In the genomic region with DNA sequence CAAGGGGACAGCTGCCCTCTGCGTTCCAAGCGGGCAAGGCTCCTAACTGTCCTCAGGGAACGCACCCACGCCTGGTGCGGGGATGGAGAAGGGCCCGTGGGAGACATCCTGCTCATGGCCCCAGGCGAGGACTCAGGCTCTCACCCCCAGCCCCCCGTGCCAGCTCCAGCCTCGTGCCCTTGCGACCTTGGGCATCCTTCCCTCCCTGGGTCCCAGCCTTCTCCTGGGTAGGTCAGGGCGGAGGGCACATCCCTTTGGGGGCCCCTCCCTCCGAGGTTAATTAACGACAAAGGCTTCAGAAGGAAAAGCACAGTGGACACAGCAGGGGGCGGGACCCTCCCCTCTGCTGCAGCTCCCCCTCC, we compare ENCODE assay signal across 21 cellular contexts. TPM values are rescaled to one million over a fixed set of nuclear protein-coding genes. Genes with fewer than 3 reads are reported as not detected.
DNase-seq lines count a peak whose midpoint lies in the region; ATAC-seq, FAIRE-seq and TF ChIP-seq lines count a peak whose summit lies in the region.
"Had no signal": no experiment of that assay in that cellular context is flagged by ENCODE, and none has a peak within 500 bp of the region (broad histone marks: within the 10 kb centered on the region; RNA-seq: fewer than 3 reads in every experiment).

No MANE protein-coding gene starts in this region.

- in situ Hi-C loops in HepG2 (cut with HindIII; ENCODE audit: extremely low pct_ligation_motif_present, low pct_unique_long_range_greater_than_20kb): no loop called here

- 65% methylated on average over 7 of the region's 14 CpGs for WGBS in HepG2 (ENCODE audit: low lambda C conversion rate)
- 79 to 85% (median 82%) methylated on average over 13 to 14 of the region's 14 CpGs for WGBS in spleen, 5 donors

- peaks cover 10% of the 10 kb centered on the region; the same call in 2 of the 3 replicates for H3K36me3 Mint-ChIP-seq in GM23338 (ENCODE audit: low read depth)
- H3K36me3 Mint-ChIP-seq: mesothelial cell of epicardium had no signal

- no peak for TF ChIP-seq POLR2A in HepG2 (IDR thresholded peaks at IDR 0.05; ENCODE audit: insufficient read depth in 1 of 2, low read depth in 2 of 2, low read length in 2 of 2)
- no peak for TF ChIP-seq POLR2A in spleen (IDR thresholded peaks at IDR 0.05)

- peaks cover 18% of the 10 kb centered on the region for H3K27me3 Mint-ChIP-seq in GM23338 (ENCODE audit: insufficient read depth, low read depth, poor library complexity)

- H3K36me3 ChIP-seq in GM23338 (ENCODE audit: insufficient read depth) (peaks cover 3% of the 10 kb centered on the region; the same call in 1 of the 2 replicates), HepG2 (replicated peaks in 1 of 2; ENCODE audit: control insufficient read depth in 1 of 2, insufficient read depth in 2 of 2, low read length in 2 of 2) (peaks cover 16 to 22% of the 10 kb centered on the region in 2 experiments; a peak in 4 of 5 replicates), spleen (peaks cover 0 to 41% (median 37%) of the 10 kb centered on the region in 6 donors)
- H3K36me3 ChIP-seq: breast epithelium had no signal

- no peak for TF ChIP-seq CTCF in GM23338 (conservative IDR thresholded peaks at IDR 0.05; ENCODE audit: low read depth in 2 of 2)
- no peak for TF ChIP-seq CTCF in VCaP (conservative IDR thresholded peaks at IDR 0.05)
- no peak for TF ChIP-seq CTCF in HepG2 (CRISPR knock-in tag; IDR thresholded peaks at IDR 0.05)
- TF ChIP-seq CTCF in spleen (IDR thresholded peaks at IDR 0.05 in 8 of 11, conservative IDR thresholded peaks at IDR 0.05 in 3 of 11): no peak

- H2AFZ ChIP-seq in GM23338: no peak overlapping the region
- H2AFZ ChIP-seq in HepG2 (ENCODE audit: low read length): no peak overlapping the region

- CTCF ChIA-PET in HepG2 (lab: Yijun Ruan, JAX; ENCODE audit: low intra/inter-chr PET ratio, low total read pairs): no interaction called here

- POLR2A ChIA-PET in HepG2 (lab: Yijun Ruan, JAX): interaction anchor here (1.0 to 5.9 kb wide), 2 partner anchors 8 to 148 kb away, joined by 3 to 27 read pairs; a partner anchor contains a TSS

- H3K27me3 ChIP-seq in GM23338 (ENCODE audit: insufficient read depth): no peaks in the 10 kb centered on the region
- no peaks in the 10 kb centered on the region for H3K27me3 ChIP-seq in HepG2 (ENCODE audit: control insufficient read depth in 1 of 2, insufficient read depth in 2 of 2, low read length in 2 of 2)
- H3K27me3 ChIP-seq in spleen (replicated peaks in 1 of 7): no peaks in the 10 kb centered on the region
- H3K27me3 ChIP-seq: breast epithelium had no signal

- no peak overlapping the region for H3K27ac Mint-ChIP-seq in GM23338
- H3K27ac Mint-ChIP-seq: mesothelial cell of epicardium; nephron progenitor cell; T-helper 1 cell treated with Interleukin-12 subunit alpha and Interleukin-12 subunit beta and Interleukin-4 antibody, amounts not matched to agents 30 μg/mL and 1 μg/mL, for 36 hours had no signal

- no peak for FAIRE-seq in HepG2 (lab: Jason Lieb, UNC)

- no peaks in the 10 kb centered on the region; the same call in 2 of the 3 replicates for H3K9me3 Mint-ChIP-seq in GM23338
- H3K9me3 Mint-ChIP-seq: mesothelial cell of epicardium; nephron progenitor cell; T-helper 1 cell treated with Interleukin-12 subunit alpha and Interleukin-12 subunit beta and Interleukin-4 antibody, amounts not matched to agents 30 μg/mL and 1 μg/mL, for 36 hours had no signal

- no TSS peak for BruUV-seq in HepG2 (replicated peaks; lab: Mats Ljungman, UMichigan)

- H4K20me1 ChIP-seq in GM23338 (replicated peaks; ENCODE audit: insufficient read depth): peaks cover 5% of the 10 kb centered on the region
- H4K20me1 ChIP-seq in HepG2 (ENCODE audit: insufficient read depth, low read length): no peaks in the 10 kb centered on the region

- no peaks in the 10 kb centered on the region for H3K9me3 ChIP-seq in HepG2 (ENCODE audit: low read length)
- no peaks in the 10 kb centered on the region for H3K9me3 ChIP-seq in spleen
- H3K9me3 ChIP-seq: breast epithelium, psoas muscle, thoracic aorta had no signal

- peaks cover 29% of the 10 kb centered on the region for H3K79me2 ChIP-seq in GM23338 (replicated peaks; ENCODE audit: insufficient read depth)
- H3K79me2 ChIP-seq in HepG2 (ENCODE audit: insufficient read depth, low read length): peaks cover 16% of the 10 kb centered on the region

- H3F3A ChIP-seq in GM23338 (replicated peaks; ENCODE audit: low read depth): peaks cover 19% of the 10 kb centered on the region

- intact Hi-C loops in HepG2 (cut with micrococcal nuclease; ENCODE audit: unreplicated experiment) (no loop called here), spleen (cut with DNase I; ENCODE audit: low total_unique reads) (no loop called here)

- H3K9ac ChIP-seq in HepG2 (ENCODE audit: insufficient read depth, low read depth, low read length): 0 out of 2 replicates have a peak overlapping the region, but pooled peaks have one; percentile 4

- DNase-seq in GM23338 (ENCODE audit: low spot score) (no peak), HepG2 (ENCODE audit: low spot score) (no peak), spleen (peak; percentile 70), activated gamma-delta T cell (lab: John Stamatoyannopoulos, UW) (no peak)
- no peak for DNase-seq in activated CD4-positive, CD25-positive, alpha-beta regulatory T cell treated with anti-CD3 and anti-CD28 coated beads, Interleukin-2, amount 50 U/mL, for 72 hours
- DNase-seq: activated CD4-positive, alpha-beta T cell treated with anti-CD3 and anti-CD28 coated beads, Interleukin-2, amount 50 U/mL, for 48 hours; activated effector memory CD4-positive, alpha-beta T cell treated with anti-CD3 and anti-CD28 coated beads, Interleukin-2, amount 50 U/mL, for 16 hours; cortex of kidney; GF-D8; NCI-H446 treated with DMSO at 0.1 percent for 48 hours; nephron progenitor cell; psoas muscle; stimulated activated CD4-positive, alpha-beta T cell treated with anti-CD3 and anti-CD28 coated beads, Interleukin-2, amount 100 ng/mL, for 24 hours; stimulated activated naive CD4-positive, alpha-beta T cell had no signal

- H3K4me1 Mint-ChIP-seq in GM23338: peaks cover 20% of the 10 kb centered on the region

- peak overlapping the region; percentile 95; the same call in 1 of the 2 replicates for H3K4me3 ChIP-seq in GM23338
- H3K4me3 ChIP-seq in HepG2 (replicated peaks in 1 of 3; ENCODE audit: insufficient read depth in 1 of 3, low read depth in 2 of 3, low read length in 3 of 3): no peak overlapping the region
- H3K4me3 ChIP-seq in spleen: no peak overlapping the region
- H3K4me3 ChIP-seq: breast epithelium, psoas muscle, skin epidermis, thoracic aorta had no signal

- H3K9me2 ChIP-seq in GM23338 (ENCODE audit: insufficient read depth): no peaks in the 10 kb centered on the region

- no peak for ATAC-seq in GM23338
- ATAC-seq in HepG2: no peak
- ATAC-seq in GM18907 (IDR thresholded peaks at IDR 0.05; ENCODE audit: unreplicated experiment): no peak
- ATAC-seq: psoas muscle had no signal

- H3K4me1 ChIP-seq in GM23338 (ENCODE audit: insufficient read depth) (peaks cover 14% of the 10 kb centered on the region), HepG2 (ENCODE audit: insufficient read depth, low read length) (peaks cover 32% of the 10 kb centered on the region), spleen (peaks cover 13 to 47% (median 40%) of the 10 kb centered on the region in 6 donors)

- no peak for TF ChIP-seq EP300 in HepG2 (IDR thresholded peaks at IDR 0.05; ENCODE audit: low read depth in 2 of 2, low read length in 2 of 2)
- no peak for TF ChIP-seq EP300 in HepG2 (CRISPR knock-in tag; IDR thresholded peaks at IDR 0.05; ENCODE audit: borderline replicate concordance)

- TF ChIP-seq RAD21 in HepG2 (CRISPR knock-in tag; IDR thresholded peaks at IDR 0.05): no peak

- H3K27ac ChIP-seq in GM23338 (ENCODE audit: low read depth): no peak overlapping the region
- H3K27ac ChIP-seq in VCaP: peak overlapping the region; percentile 89
- no peak overlapping the region for H3K27ac ChIP-seq in HepG2 (ENCODE audit: extremely low read length, insufficient read depth, low read length)
- H3K27ac ChIP-seq in spleen: peak overlapping the region in 2 of 8 donors; percentile 91 to 92
- H3K27ac ChIP-seq: psoas muscle, thoracic aorta had no signal

- H3K4me3 Mint-ChIP-seq in GM23338: peak overlapping the region; percentile 45; the same call in 2 of the 3 replicates
- H3K4me3 Mint-ChIP-seq: nephron progenitor cell; T-helper 1 cell treated with Interleukin-12 subunit alpha and Interleukin-12 subunit beta and Interleukin-4 antibody, amounts not matched to agents 30 μg/mL and 1 μg/mL, for 36 hours had no signal

- H3K4me2 ChIP-seq in GM23338: peak overlapping the region; percentile 90; the same call in 1 of the 2 replicates
- H3K4me2 ChIP-seq in HepG2 (ENCODE audit: low read depth, low read length): peak overlapping the region; percentile 10; the same call in 1 of the 2 replicates

RNA-seq across cellular contexts. Expression of a gene that starts 3.0 kb away (rescaled TPM):
- 98.7 and 112 TPM in 2 replicates for total RNA-seq in GM23338 (2014; rRNA removed; shearing (Covaris generic))
- 25.1 and 29.5 TPM in 2 replicates for polyA plus RNA-seq in GM23338 (2016; fragmentation: Nextera tagmentation; extraction: Ambion mirVana)
- total RNA-seq in HepG2 (2016; rRNA removed; fragmentation: Illumina TruSeq; extraction: Trizol): 33.7 and 52.7 TPM in 2 replicates
- 52.2 and 54.4 TPM in 2 replicates for total RNA-seq in HepG2 (2016; cell fraction: cytosol; rRNA removed; fragmentation: Illumina TruSeq; extraction: Trizol; ENCODE audit: low read depth)
- 27.1 and 52.1 TPM in 2 replicates for total RNA-seq in HepG2 (2016; cell fraction: insoluble cytoplasmic fraction; rRNA removed; fragmentation: Illumina TruSeq; extraction: Trizol)
- total RNA-seq in HepG2 (2016; cell fraction: membrane; rRNA removed; fragmentation: Illumina TruSeq; extraction: Trizol): 108 and 112 TPM in 2 replicates
- 36.6 and 38.8 TPM in 2 replicates for total RNA-seq in HepG2 (2016; cell fraction: nucleus; rRNA removed; fragmentation: Illumina TruSeq; extraction: Trizol)
- 136 and 192 TPM in 2 replicates for polyA plus RNA-seq in HepG2 (2011; rRNA removed)
- polyA plus RNA-seq in HepG2 (2011; cell fraction: cytosol; rRNA removed): 183 and 222 TPM in 2 replicates
- 308 and 324 TPM in 2 replicates for polyA plus RNA-seq in HepG2 (2011; cell fraction: nucleus; rRNA removed)
- 54.7 and 75.9 TPM in 2 replicates for polyA plus RNA-seq in HepG2 (2012)
- polyA plus RNA-seq in HepG2 (2016; cell fraction: cytosol; fragmentation: Illumina TruSeq; extraction: Trizol; ENCODE audit: low read depth): 90.3 and 94.2 TPM in 2 replicates
- polyA plus RNA-seq in HepG2 (2016; cell fraction: insoluble cytoplasmic fraction; fragmentation: Illumina TruSeq; extraction: Trizol; ENCODE audit: low read depth): 43.3 and 54.7 TPM in 2 replicates
- polyA plus RNA-seq in HepG2 (2016; cell fraction: membrane; fragmentation: Illumina TruSeq; extraction: Trizol; ENCODE audit: low read depth): 117 and 127 TPM in 2 replicates
- 107 and 123 TPM in 2 replicates for polyA plus RNA-seq in HepG2 (2016; cell fraction: nucleus; fragmentation: Illumina TruSeq; extraction: Trizol; ENCODE audit: insufficient read depth, low read depth)
- polyA minus RNA-seq in HepG2 (2011; rRNA and poly(A)+ RNA removed; ENCODE audit: low replicate concordance): 53.1 and 397 TPM in 2 replicates
- 61.4 and 63.3 TPM in 2 replicates for polyA minus RNA-seq in HepG2 (2011; cell fraction: cytosol; rRNA and poly(A)+ RNA removed)
- 26.0 and 48.0 TPM in 2 replicates for polyA minus RNA-seq in HepG2 (2011; cell fraction: nucleus; rRNA and poly(A)+ RNA removed)
- 10 to 100 TPM; 35.7 to 63.2 (median 51.0) TPM for total RNA-seq in spleen
- polyA plus RNA-seq in spleen: 10 to 100 TPM; 19.5 to 40.6 (median 32.2) TPM

RNA-seq across cellular contexts. Expression of a gene that starts 8.5 kb away (rescaled TPM):
- 115 and 169 TPM in 2 replicates for total RNA-seq in GM23338 (2014; rRNA removed; shearing (Covaris generic))
- polyA plus RNA-seq in GM23338 (2016; fragmentation: Nextera tagmentation; extraction: Ambion mirVana) (129 and 135 TPM in 2 replicates), HepG2 (2011; rRNA removed) (121 and 135 TPM in 2 replicates), spleen (100 to 1,000 TPM in 1 of 3 donors, 10 to 100 TPM in 2; 85.0 to 108 (median 85.7) TPM)
- total RNA-seq in HepG2 (2016; rRNA removed; fragmentation: Illumina TruSeq; extraction: Trizol) (114 and 128 TPM in 2 replicates), spleen (10 to 100 TPM; 38.0 to 64.1 (median 48.0) TPM)
- 30.5 and 32.3 TPM in 2 replicates for total RNA-seq in HepG2 (2016; cell fraction: cytosol; rRNA removed; fragmentation: Illumina TruSeq; extraction: Trizol; ENCODE audit: low read depth)
- 115 and 131 TPM in 2 replicates for total RNA-seq in HepG2 (2016; cell fraction: insoluble cytoplasmic fraction; rRNA removed; fragmentation: Illumina TruSeq; extraction: Trizol)
- total RNA-seq in HepG2 (2016; cell fraction: membrane; rRNA removed; fragmentation: Illumina TruSeq; extraction: Trizol): 36.8 and 38.6 TPM in 2 replicates
- 35.6 and 38.6 TPM in 2 replicates for total RNA-seq in HepG2 (2016; cell fraction: nucleus; rRNA removed; fragmentation: Illumina TruSeq; extraction: Trizol)
- 141 and 211 TPM in 2 replicates for polyA plus RNA-seq in HepG2 (2011; cell fraction: cytosol; rRNA removed)
- polyA plus RNA-seq in HepG2 (2011; cell fraction: nucleus; rRNA removed): 65.0 and 69.2 TPM in 2 replicates
- 50.0 and 56.2 TPM in 2 replicates for polyA plus RNA-seq in HepG2 (2012)
- 35.7 and 36.6 TPM in 2 replicates for polyA plus RNA-seq in HepG2 (2016; cell fraction: cytosol; fragmentation: Illumina TruSeq; extraction: Trizol; ENCODE audit: low read depth)
- polyA plus RNA-seq in HepG2 (2016; cell fraction: insoluble cytoplasmic fraction; fragmentation: Illumina TruSeq; extraction: Trizol; ENCODE audit: low read depth): 162 and 166 TPM in 2 replicates
- 35.5 and 36.2 TPM in 2 replicates for polyA plus RNA-seq in HepG2 (2016; cell fraction: membrane; fragmentation: Illumina TruSeq; extraction: Trizol; ENCODE audit: low read depth)
- polyA plus RNA-seq in HepG2 (2016; cell fraction: nucleus; fragmentation: Illumina TruSeq; extraction: Trizol; ENCODE audit: insufficient read depth, low read depth): 85.4 and 90.0 TPM in 2 replicates
- polyA minus RNA-seq in HepG2 (2011; rRNA and poly(A)+ RNA removed; ENCODE audit: low replicate concordance): 51.3 and 73.8 TPM in 2 replicates
- polyA minus RNA-seq in HepG2 (2011; cell fraction: cytosol; rRNA and poly(A)+ RNA removed): 29.4 and 29.5 TPM in 2 replicates
- polyA minus RNA-seq in HepG2 (2011; cell fraction: nucleus; rRNA and poly(A)+ RNA removed): 10.2 and 13.2 TPM in 2 replicates

RNA-seq across cellular contexts. Expression of a gene that starts 18.2 kb away (rescaled TPM):
- 228 and 249 TPM in 2 replicates for total RNA-seq in GM23338 (2014; rRNA removed; shearing (Covaris generic))
- polyA plus RNA-seq in GM23338 (2016; fragmentation: Nextera tagmentation; extraction: Ambion mirVana) (511 and 521 TPM in 2 replicates), HepG2 (2011; rRNA removed) (263 and 275 TPM in 2 replicates), spleen (10 to 100 TPM; 43.4 to 75.8 (median 67.7) TPM)
- total RNA-seq in HepG2 (2016; rRNA removed; fragmentation: Illumina TruSeq; extraction: Trizol) (82.8 and 121 TPM in 2 replicates), spleen (10 to 100 TPM; 27.3 to 71.4 (median 50.0) TPM)
- 711 and 716 TPM in 2 replicates for total RNA-seq in HepG2 (2016; cell fraction: cytosol; rRNA removed; fragmentation: Illumina TruSeq; extraction: Trizol; ENCODE audit: low read depth)
- 79.6 and 119 TPM in 2 replicates for total RNA-seq in HepG2 (2016; cell fraction: insoluble cytoplasmic fraction; rRNA removed; fragmentation: Illumina TruSeq; extraction: Trizol)
- total RNA-seq in HepG2 (2016; cell fraction: membrane; rRNA removed; fragmentation: Illumina TruSeq; extraction: Trizol): 463 and 513 TPM in 2 replicates
- total RNA-seq in HepG2 (2016; cell fraction: nucleus; rRNA removed; fragmentation: Illumina TruSeq; extraction: Trizol): 47.7 and 52.8 TPM in 2 replicates
- 199 and 344 TPM in 2 replicates for polyA plus RNA-seq in HepG2 (2011; cell fraction: cytosol; rRNA removed)
- 245 and 274 TPM in 2 replicates for polyA plus RNA-seq in HepG2 (2011; cell fraction: nucleus; rRNA removed)
- 136 and 145 TPM in 2 replicates for polyA plus RNA-seq in HepG2 (2012)
- polyA plus RNA-seq in HepG2 (2016; cell fraction: cytosol; fragmentation: Illumina TruSeq; extraction: Trizol; ENCODE audit: low read depth): 1,773 and 1,829 TPM in 2 replicates
- polyA plus RNA-seq in HepG2 (2016; cell fraction: insoluble cytoplasmic fraction; fragmentation: Illumina TruSeq; extraction: Trizol; ENCODE audit: low read depth): 189 and 200 TPM in 2 replicates
- 997 and 1,012 TPM in 2 replicates for polyA plus RNA-seq in HepG2 (2016; cell fraction: membrane; fragmentation: Illumina TruSeq; extraction: Trizol; ENCODE audit: low read depth)
- polyA plus RNA-seq in HepG2 (2016; cell fraction: nucleus; fragmentation: Illumina TruSeq; extraction: Trizol; ENCODE audit: insufficient read depth, low read depth): 195 and 217 TPM in 2 replicates
- 21.3 and 147 TPM in 2 replicates for polyA minus RNA-seq in HepG2 (2011; rRNA and poly(A)+ RNA removed; ENCODE audit: low replicate concordance)
- polyA minus RNA-seq in HepG2 (2011; cell fraction: cytosol; rRNA and poly(A)+ RNA removed): 51.2 and 63.8 TPM in 2 replicates
- polyA minus RNA-seq in HepG2 (2011; cell fraction: nucleus; rRNA and poly(A)+ RNA removed): 27.2 and 27.9 TPM in 2 replicates

RNA-seq across cellular contexts. Expression of a gene that starts 22.9 kb away (rescaled TPM):
- 17.9 and 26.9 TPM in 2 replicates for total RNA-seq in GM23338 (2014; rRNA removed; shearing (Covaris generic))
- polyA plus RNA-seq in GM23338 (2016; fragmentation: Nextera tagmentation; extraction: Ambion mirVana) (19.0 and 20.3 TPM in 2 replicates), HepG2 (2011; rRNA removed) (44.6 and 51.2 TPM in 2 replicates), spleen (10 to 100 TPM in 2 of 3 donors, 1 to 10 TPM in 1; 9.1 to 19.5 (median 14.1) TPM)
- total RNA-seq in HepG2 (2016; rRNA removed; fragmentation: Illumina TruSeq; extraction: Trizol) (27.8 and 36.3 TPM in 2 replicates), spleen (10 to 100 TPM in 5 of 7 donors, 1 to 10 TPM in 2; 8.9 to 14.8 (median 11.7) TPM)
- total RNA-seq in HepG2 (2016; cell fraction: cytosol; rRNA removed; fragmentation: Illumina TruSeq; extraction: Trizol; ENCODE audit: low read depth): 22.1 and 28.4 TPM in 2 replicates
- total RNA-seq in HepG2 (2016; cell fraction: insoluble cytoplasmic fraction; rRNA removed; fragmentation: Illumina TruSeq; extraction: Trizol): 28.1 and 37.2 TPM in 2 replicates
- total RNA-seq in HepG2 (2016; cell fraction: membrane; rRNA removed; fragmentation: Illumina TruSeq; extraction: Trizol): 22.1 and 27.1 TPM in 2 replicates
- 34.5 and 35.9 TPM in 2 replicates for total RNA-seq in HepG2 (2016; cell fraction: nucleus; rRNA removed; fragmentation: Illumina TruSeq; extraction: Trizol)
- polyA plus RNA-seq in HepG2 (2011; cell fraction: cytosol; rRNA removed): 29.5 and 53.6 TPM in 2 replicates
- 220 and 244 TPM in 2 replicates for polyA plus RNA-seq in HepG2 (2011; cell fraction: nucleus; rRNA removed)
- polyA plus RNA-seq in HepG2 (2012): 22.1 and 23.1 TPM in 2 replicates
- polyA plus RNA-seq in HepG2 (2016; cell fraction: cytosol; fragmentation: Illumina TruSeq; extraction: Trizol; ENCODE audit: low read depth): 13.3 and 15.1 TPM in 2 replicates
- polyA plus RNA-seq in HepG2 (2016; cell fraction: insoluble cytoplasmic fraction; fragmentation: Illumina TruSeq; extraction: Trizol; ENCODE audit: low read depth): 31.8 and 35.2 TPM in 2 replicates
- polyA plus RNA-seq in HepG2 (2016; cell fraction: membrane; fragmentation: Illumina TruSeq; extraction: Trizol; ENCODE audit: low read depth): 19.1 and 19.5 TPM in 2 replicates
- polyA plus RNA-seq in HepG2 (2016; cell fraction: nucleus; fragmentation: Illumina TruSeq; extraction: Trizol; ENCODE audit: insufficient read depth, low read depth): 124 and 131 TPM in 2 replicates
- 15.9 and 53.9 TPM in 2 replicates for polyA minus RNA-seq in HepG2 (2011; rRNA and poly(A)+ RNA removed; ENCODE audit: low replicate concordance)
- polyA minus RNA-seq in HepG2 (2011; cell fraction: cytosol; rRNA and poly(A)+ RNA removed): 17.0 and 17.7 TPM in 2 replicates
- polyA minus RNA-seq in HepG2 (2011; cell fraction: nucleus; rRNA and poly(A)+ RNA removed): 25.4 and 25.9 TPM in 2 replicates

RNA-seq across cellular contexts. Expression of a gene that starts 26.3 kb away (rescaled TPM):
- total RNA-seq in GM23338 (2014; rRNA removed; shearing (Covaris generic)): 50.6 and 54.5 TPM in 2 replicates
- polyA plus RNA-seq in GM23338 (2016; fragmentation: Nextera tagmentation; extraction: Ambion mirVana) (14.3 and 15.0 TPM in 2 replicates), HepG2 (2011; rRNA removed) (26.0 and 28.5 TPM in 2 replicates), spleen (10 to 100 TPM; 12.9 to 22.7 (median 13.6) TPM)
- total RNA-seq in HepG2 (2016; rRNA removed; fragmentation: Illumina TruSeq; extraction: Trizol) (18.8 and 24.0 TPM in 2 replicates), spleen (10 to 100 TPM; 22.6 to 27.3 (median 24.8) TPM)
- total RNA-seq in HepG2 (2016; cell fraction: cytosol; rRNA removed; fragmentation: Illumina TruSeq; extraction: Trizol; ENCODE audit: low read depth): 17.0 and 18.3 TPM in 2 replicates
- 14.2 and 23.9 TPM in 2 replicates for total RNA-seq in HepG2 (2016; cell fraction: insoluble cytoplasmic fraction; rRNA removed; fragmentation: Illumina TruSeq; extraction: Trizol)
- total RNA-seq in HepG2 (2016; cell fraction: membrane; rRNA removed; fragmentation: Illumina TruSeq; extraction: Trizol): 32.6 and 32.8 TPM in 2 replicates
- 14.9 and 17.5 TPM in 2 replicates for total RNA-seq in HepG2 (2016; cell fraction: nucleus; rRNA removed; fragmentation: Illumina TruSeq; extraction: Trizol)
- polyA plus RNA-seq in HepG2 (2011; cell fraction: cytosol; rRNA removed): 37.0 and 44.7 TPM in 2 replicates
- polyA plus RNA-seq in HepG2 (2011; cell fraction: nucleus; rRNA removed): 55.4 and 62.8 TPM in 2 replicates
- polyA plus RNA-seq in HepG2 (2012): 28.4 and 30.4 TPM in 2 replicates
- 8.5 and 8.8 TPM in 2 replicates for polyA plus RNA-seq in HepG2 (2016; cell fraction: cytosol; fragmentation: Illumina TruSeq; extraction: Trizol; ENCODE audit: low read depth)
- polyA plus RNA-seq in HepG2 (2016; cell fraction: insoluble cytoplasmic fraction; fragmentation: Illumina TruSeq; extraction: Trizol; ENCODE audit: low read depth): 19.0 and 24.8 TPM in 2 replicates
- 22.0 and 23.4 TPM in 2 replicates for polyA plus RNA-seq in HepG2 (2016; cell fraction: membrane; fragmentation: Illumina TruSeq; extraction: Trizol; ENCODE audit: low read depth)
- polyA plus RNA-seq in HepG2 (2016; cell fraction: nucleus; fragmentation: Illumina TruSeq; extraction: Trizol; ENCODE audit: insufficient read depth, low read depth): 30.6 and 31.6 TPM in 2 replicates
- 10.4 and 24.0 TPM in 2 replicates for polyA minus RNA-seq in HepG2 (2011; rRNA and poly(A)+ RNA removed; ENCODE audit: low replicate concordance)
- 21.4 and 23.6 TPM in 2 replicates for polyA minus RNA-seq in HepG2 (2011; cell fraction: cytosol; rRNA and poly(A)+ RNA removed)
- 14.3 and 15.7 TPM in 2 replicates for polyA minus RNA-seq in HepG2 (2011; cell fraction: nucleus; rRNA and poly(A)+ RNA removed)
